ENCODE assay signal across 8 cellular contexts in the genomic region with DNA sequence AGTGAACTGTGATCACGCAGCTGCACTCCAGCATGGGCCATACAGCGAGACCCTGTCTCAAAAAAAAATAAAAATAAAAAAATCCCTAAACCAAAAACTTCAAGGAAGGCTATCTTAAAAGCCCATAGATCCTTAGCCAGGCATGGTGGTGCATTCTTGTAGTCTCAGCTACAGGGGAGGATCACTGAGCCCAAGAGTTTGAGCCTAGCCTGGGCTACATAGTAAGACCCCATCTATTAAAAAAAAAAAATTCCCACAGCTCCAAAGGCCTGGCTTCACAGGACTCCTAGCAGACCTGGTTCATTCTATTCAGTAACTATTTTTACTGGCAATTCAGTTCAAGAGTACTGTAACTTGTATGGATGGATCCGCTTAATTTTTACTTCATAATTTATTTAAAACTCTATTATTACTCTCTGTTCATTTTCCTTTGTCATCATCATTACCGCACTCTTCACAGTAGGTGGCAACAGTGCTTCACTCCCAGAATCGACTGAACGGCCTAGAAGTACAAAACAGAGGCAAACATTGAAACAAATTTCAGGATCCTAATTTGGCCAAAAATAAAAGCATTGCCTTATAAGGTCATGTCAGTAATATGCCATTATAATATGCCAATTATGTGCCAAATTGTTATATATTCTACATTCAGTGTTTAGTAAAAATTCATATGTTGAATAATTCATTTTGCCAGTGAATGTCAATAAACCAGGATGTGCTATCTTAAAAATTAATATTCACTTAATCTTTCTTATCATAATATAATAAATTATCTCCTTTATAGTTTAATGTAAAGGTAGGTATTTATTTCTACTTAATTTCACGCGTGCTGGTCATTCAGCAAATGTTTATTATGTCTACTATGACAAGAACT. TPM values are rescaled to one million over a fixed set of nuclear protein-coding genes. Genes with fewer than 3 reads are reported as not detected.
DNase-seq lines count a peak whose midpoint lies in the region; ATAC-seq, FAIRE-seq and TF ChIP-seq lines count a peak whose summit lies in the region.

No MANE protein-coding gene starts in this region.

- no peaks in the 10 kb centered on the region for H3K36me3 ChIP-seq in upper lobe of left lung

- no peak for TF ChIP-seq POLR2A in upper lobe of left lung (IDR thresholded peaks at IDR 0.05)

- no peak overlapping the region for H3K4me3 ChIP-seq in upper lobe of left lung

- 43 to 52% methylated on average over 8 of the region's 8 CpGs for WGBS in upper lobe of left lung, 2 donors

- FAIRE-seq in GM18507 (lab: Jason Lieb, UNC) = peak; percentile 67

- no peaks in the 10 kb centered on the region for H3K9me3 ChIP-seq in upper lobe of left lung

- no peak for TF ChIP-seq EP300 in upper lobe of left lung (IDR thresholded peaks at IDR 0.05)

- H3K27ac ChIP-seq in C4-2B (no peak overlapping the region), caudate nucleus (ENCODE audit: low read depth, low read length) (no peak overlapping the region), upper lobe of left lung (no peak overlapping the region)

- H3K27me3 ChIP-seq in upper lobe of left lung = no peaks in the 10 kb centered on the region

- ATAC-seq in HG03159 (IDR thresholded peaks at IDR 0.05; ENCODE audit: unreplicated experiment) = peak; percentile 82
- ATAC-seq in upper lobe of left lung (ENCODE audit: low FRiP score in 2 of 2) = peak in 1 of 2 donors; percentile 90
- no peak for ATAC-seq in HG02970 (IDR thresholded peaks at IDR 0.05; ENCODE audit: low FRiP score, unreplicated experiment)

- peak; percentile 81 for TF ChIP-seq CTCF in C4-2B (conservative IDR thresholded peaks at IDR 0.05)
- peak; percentile 43 to 77 (median 69) for TF ChIP-seq CTCF in upper lobe of left lung (IDR thresholded peaks at IDR 0.05)

- no peaks in the 10 kb centered on the region for H3K4me1 ChIP-seq in upper lobe of left lung

- no peak for DNase-seq in GM18507 (ENCODE audit: extremely low spot score, insufficient read length, low read depth)
- peak; percentile 51 for DNase-seq in NCI-H748 treated with DMSO at 0.1 percent for 48 hours (lab: John Stamatoyannopoulos, UW)
- peak in 31 of 61 donors; percentile 1 to 71 (median 10) for DNase-seq in caudate nucleus (lab: John Stamatoyannopoulos, UW)
- DNase-seq in left kidney (ENCODE audit: low read depth, low spot score) = peak; percentile 85
- DNase-seq in upper lobe of left lung = peak in 1 of 2 donors; percentile 39

RNA-seq across cellular contexts. Expression of a gene that starts 14.3 kb away (rescaled TPM):
- total RNA-seq in upper lobe of left lung = 10 to 100 TPM; 13.5 to 56.0 (median 31.4) TPM
